ENCODE assay signal across 24 cellular contexts in the genomic region with DNA sequence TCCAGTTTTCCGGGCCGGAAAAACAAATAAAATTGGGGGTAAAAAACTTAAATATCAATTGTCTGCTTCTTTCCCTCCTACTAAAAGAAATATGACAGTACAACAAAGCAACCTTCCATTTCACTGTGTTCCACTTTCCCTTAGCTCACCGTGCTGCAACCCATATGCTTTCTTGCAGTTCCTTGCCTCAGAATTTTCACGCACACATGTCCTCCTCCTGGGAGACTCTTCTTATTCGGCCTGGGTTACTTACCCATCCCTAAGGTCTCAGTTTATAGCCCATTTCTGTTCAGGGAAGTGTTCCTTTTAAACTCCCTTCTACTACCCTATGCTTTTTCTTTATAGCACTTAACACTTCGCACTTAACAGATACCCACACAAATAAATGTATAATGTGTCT. TPM values are rescaled to one million over a fixed set of nuclear protein-coding genes. Genes with fewer than 3 reads are reported as not detected.
DNase-seq lines count a peak whose midpoint lies in the region; TF ChIP-seq lines count a peak whose summit lies in the region.
"Had no signal": no experiment of that assay in that cellular context is flagged by ENCODE, and none has a peak within 500 bp of the region (broad histone marks: within the 10 kb centered on the region; RNA-seq: fewer than 3 reads in every experiment).

No MANE protein-coding gene starts in this region.

- TSS peak; percentile 18 for BruUV-seq in PC-9 (replicated peaks; lab: Mats Ljungman, UMichigan)

- DNase-seq in AG04450 (ENCODE audit: low read depth, low spot score) (no peak), PC-9 (no peak), chondrocyte (ENCODE audit: low spot score) (no peak), neural crest cell (ENCODE audit: low read depth, low spot score) (no peak), kidney tubule cell (ENCODE audit: low spot score) (no peak), SIG-M5 treated with dmso at 0.1 percent for 504 hours (lab: John Stamatoyannopoulos, UW; ENCODE audit: unreplicated experiment) (no peak), DMS 273 (lab: John Stamatoyannopoulos, UW; ENCODE audit: unreplicated experiment) (no peak), islet precursor cell (no peak)
- DNase-seq: activated CD4-positive, alpha-beta T cell treated with anti-CD3 and anti-CD28 coated beads, Interleukin-2, amount 10 ng/mL, durations not matched to agents 24 days and 14 days; activated CD8-positive, alpha-beta memory T cell treated with anti-CD3 and anti-CD28 coated beads, Interleukin-2, amount 10 ng/mL, durations not matched to agents 7 days and 5 days; activated naive CD4-positive, alpha-beta T cell treated with anti-CD3 and anti-CD28 coated beads, Interleukin-2, amount 50 U/mL, for 16 hours; aorta; CD4-positive, CD25-positive, alpha-beta regulatory T cell; DMS 273 treated with DMSO at 0.1 percent for 48 hours; effector CD8-positive, alpha-beta T cell; H9; left cardiac atrium; mesendoderm; naive thymus-derived CD4-positive, alpha-beta T cell; NCI-H1436; NCI-H510A treated with DMSO at 0.1 percent for 48 hours; pancreas; T-helper 1 cell had no signal

- peaks cover 5% of the 10 kb centered on the region for H3K79me2 ChIP-seq in PC-9 (ENCODE audit: low read depth)

- no peak overlapping the region for H3K4me3 ChIP-seq in AG04450 (ENCODE audit: low read depth, low read length)
- no peak overlapping the region for H3K4me3 ChIP-seq in PC-9
- H3K4me3 ChIP-seq: pancreas had no signal

- CTCF ChIA-PET in AG04450 (lab: Charles Lee): interaction anchor here (0.6 to 2.4 kb wide), 2 partner anchors 11 to 132 kb away, joined by 3 to 7 read pairs; no protein-coding TSS in a partner anchor
- CTCF ChIA-PET in PC-9 (lab: Charles Lee): interaction anchor here (1.2 kb wide), 1 partner anchor 54 kb away, joined by 3 read pairs; no protein-coding TSS in a partner anchor

- H3K36me3 Mint-ChIP-seq in chondrocyte (ENCODE audit: low read depth): no peaks in the 10 kb centered on the region
- H3K36me3 Mint-ChIP-seq in neural crest cell (ENCODE audit: low read depth): peaks cover 2% of the 10 kb centered on the region

- H3K4me3 Mint-ChIP-seq in chondrocyte (ENCODE audit: unreplicated experiment) (no peak overlapping the region), neural crest cell (peak overlapping the region; percentile 35)
- H3K4me3 Mint-ChIP-seq: activated CD4-positive, alpha-beta T cell treated with anti-CD3 and anti-CD28 coated beads, Interleukin-2, amount 10 ng/mL, durations not matched to agents 24 days and 14 days; activated CD8-positive, alpha-beta memory T cell treated with anti-CD3 and anti-CD28 coated beads, Interleukin-2, amount 10 ng/mL, durations not matched to agents 7 days and 5 days; H9; naive thymus-derived CD4-positive, alpha-beta T cell had no signal

- H3K27me3 Mint-ChIP-seq in chondrocyte (ENCODE audit: low read depth): no peaks in the 10 kb centered on the region
- H3K27me3 Mint-ChIP-seq in neural crest cell (ENCODE audit: low read depth): peaks cover 66% of the 10 kb centered on the region

- intact Hi-C loops in PC-9 (cut with micrococcal nuclease; ENCODE audit: unreplicated experiment): loop anchor here (1.0 kb wide), 2 partner anchors 16 to 56 kb away; a partner anchor contains a TSS

- no peaks in the 10 kb centered on the region for H3K9me3 ChIP-seq in AG04450 (ENCODE audit: control insufficient read depth, insufficient read depth, low read length)
- H3K9me3 ChIP-seq in PC-9 (ENCODE audit: insufficient read depth, low read depth): no peaks in the 10 kb centered on the region
- H3K9me3 ChIP-seq: pancreas had no signal

- POLR2A ChIA-PET in AG04450 (lab: Yijun Ruan, JAX): no interaction called here
- POLR2A ChIA-PET in PC-9 (lab: Charles Lee; ENCODE audit: unreplicated experiment): no interaction called here

- H3K4me1 ChIP-seq in PC-9 (replicated peaks; ENCODE audit: insufficient read depth): peaks cover 28% of the 10 kb centered on the region

- no peaks in the 10 kb centered on the region for H4K20me1 ChIP-seq in PC-9 (ENCODE audit: insufficient read depth)

- H2AFZ ChIP-seq in PC-9: no peak overlapping the region

- H3K9me3 Mint-ChIP-seq in chondrocyte (ENCODE audit: low read depth) (no peaks in the 10 kb centered on the region), neural crest cell (no peaks in the 10 kb centered on the region)
- H3K9me3 Mint-ChIP-seq: activated CD4-positive, alpha-beta T cell treated with anti-CD3 and anti-CD28 coated beads, Interleukin-2, amount 10 ng/mL, durations not matched to agents 24 days and 14 days had no signal

- H3K27me3 ChIP-seq in AG04450 (ENCODE audit: control insufficient read depth, insufficient read depth, low read length) (no peaks in the 10 kb centered on the region), PC-9 (ENCODE audit: insufficient read depth, low read depth) (no peaks in the 10 kb centered on the region)
- H3K27me3 ChIP-seq: pancreas had no signal

- H3K4me1 Mint-ChIP-seq in chondrocyte (ENCODE audit: low read depth) (peaks cover 19% of the 10 kb centered on the region), neural crest cell (peaks cover 12% of the 10 kb centered on the region)

- H3K4me2 ChIP-seq in PC-9: peak overlapping the region; percentile 24

- H3K36me3 ChIP-seq in PC-9 (ENCODE audit: low read depth): 0 out of 2 replicates have a peak, but pooled peaks cover 11% of the 10 kb centered on the region
- H3K36me3 ChIP-seq: pancreas had no signal

- TF ChIP-seq CTCF in AG04450 (IDR thresholded peaks at IDR 0.05; ENCODE audit: low read depth, low read length): no peak
- no peak for TF ChIP-seq CTCF in PC-9 (conservative IDR thresholded peaks at IDR 0.05)
- TF ChIP-seq CTCF in chondrocyte (IDR thresholded peaks at IDR 0.05): no peak
- no peak for TF ChIP-seq CTCF in neural crest cell (conservative IDR thresholded peaks at IDR 0.05)

- H3F3A ChIP-seq in PC-9 (ENCODE audit: insufficient read depth, low read depth): peaks cover 15% of the 10 kb centered on the region

- no peaks in the 10 kb centered on the region for H3K9me2 ChIP-seq in PC-9 (ENCODE audit: insufficient read depth)

- H3K27ac ChIP-seq in AG04450 (ENCODE audit: low read depth, low read length): peak overlapping the region; percentile 66
- H3K27ac ChIP-seq in PC-9: peak overlapping the region; percentile 90
- H3K27ac ChIP-seq: pancreas had no signal

- peak overlapping the region; percentile 82 for H3K27ac Mint-ChIP-seq in chondrocyte (ENCODE audit: unreplicated experiment)
- no peak overlapping the region for H3K27ac Mint-ChIP-seq in neural crest cell (ENCODE audit: unreplicated experiment)
- H3K27ac Mint-ChIP-seq: activated CD4-positive, alpha-beta T cell treated with anti-CD3 and anti-CD28 coated beads, Interleukin-2, amount 10 ng/mL, durations not matched to agents 24 days and 14 days; activated CD8-positive, alpha-beta memory T cell treated with anti-CD3 and anti-CD28 coated beads, Interleukin-2, amount 10 ng/mL, durations not matched to agents 7 days and 5 days; CD4-positive, CD25-positive, alpha-beta regulatory T cell; naive thymus-derived CD4-positive, alpha-beta T cell had no signal

RNA-seq across cellular contexts. Expression of a gene that starts 4.5 kb away (rescaled TPM):
- polyA plus RNA-seq in AG04450 (2011; rRNA removed): 22.5 and 42.9 TPM in 2 replicates
- polyA minus RNA-seq in AG04450 (2011; rRNA and poly(A)+ RNA removed): 13.2 and 13.8 TPM in 2 replicates
- total RNA-seq in PC-9 (2021) (53.8 and 91.4 TPM in 2 replicates), chondrocyte (32.7 to 40.9 TPM (median 35.8 TPM) in 3 replicates), neural crest cell (51.6 and 56.5 TPM in 2 replicates)

RNA-seq across cellular contexts. Expression of a gene that starts 56.0 kb away (rescaled TPM):
- 0.02 and 0.14 TPM in 2 replicates for polyA plus RNA-seq in AG04450 (2011; rRNA removed)
- polyA minus RNA-seq in AG04450 (2011; rRNA and poly(A)+ RNA removed): 0.61 TPM in 1 of 2 replicates, not detected in the other
- total RNA-seq in PC-9 (2021) (7.8 and 16.9 TPM in 2 replicates), chondrocyte (0.12 to 0.31 TPM (median 0.15 TPM) in 3 replicates), neural crest cell (not detected in 2 replicates)
- total RNA-seq: activated CD4-positive, alpha-beta T cell treated with anti-CD3 and anti-CD28 coated beads, Interleukin-2, amount 10 ng/mL, durations not matched to agents 24 days and 14 days; CD4-positive, CD25-positive, alpha-beta regulatory T cell; G401 had no signal
- polyA plus RNA-seq: CD4-positive, CD25-positive, alpha-beta regulatory T cell; naive thymus-derived CD4-positive, alpha-beta T cell had no signal
